1 cellular context compared by ENCODE assay signal in genomic region chr22:50134481-50134880, GRCh38.
TF ChIP-seq lines count a peak whose summit lies in the region.

No MANE protein-coding gene starts in this region.

TF ChIP-seq in H1, 55 proteins besides CTCF, POLR2A, EP300 and RAD21:
- TF ChIP-seq RNF2 (IDR thresholded peaks at IDR 0.05; ENCODE audit: borderline replicate concordance, low read depth, low read length, missing control alignments, poor library complexity, severe bottlenecking) (no peak), TAF7 (optimal IDR thresholded peaks at IDR 0.05; ENCODE audit: borderline replicate concordance, low read depth, low read length) (no peak), CHD1 (IDR thresholded peaks at IDR 0.05; ENCODE audit: low read depth, low read length) (no peak), E2F6 (IDR thresholded peaks at IDR 0.05) (no peak), SAP30 (IDR thresholded peaks at IDR 0.05; ENCODE audit: insufficient read depth, insufficient replicate concordance, low read length) (no peak), HDAC2 (IDR thresholded peaks at IDR 0.05; ENCODE audit: borderline replicate concordance in 1 of 2, low read depth in 2 of 2, low read length in 2 of 2) (no peak), BRCA1 (IDR thresholded peaks at IDR 0.05; ENCODE audit: low read depth, low read length) (no peak), SP2 (IDR thresholded peaks at IDR 0.05; ENCODE audit: low read length) (no peak), MAX (IDR thresholded peaks at IDR 0.05) (no peak), NANOG (IDR thresholded peaks at IDR 0.05; ENCODE audit: insufficient read depth, low read depth, low read length, poor library complexity, severe bottlenecking) (no peak), SIN3A (conservative IDR thresholded peaks at IDR 0.05 in 1 of 2, IDR thresholded peaks at IDR 0.05 in 1 of 2; ENCODE audit: low read depth in 1 of 2, low read length in 2 of 2) (no peak), PHF8 (conservative IDR thresholded peaks at IDR 0.05; ENCODE audit: low read depth, low read length) (no peak), HDAC6 (IDR thresholded peaks at IDR 0.05; ENCODE audit: low read depth, low read length) (no peak), GTF2F1 (IDR thresholded peaks at IDR 0.05; ENCODE audit: borderline replicate concordance, low read depth, low read length) (no peak), TCF12 (IDR thresholded peaks at IDR 0.05; ENCODE audit: low read depth, low read length) (no peak), TEAD4 (IDR thresholded peaks at IDR 0.05; ENCODE audit: low read depth, low read length) (no peak), SIX5 (IDR thresholded peaks at IDR 0.05; ENCODE audit: low read depth, low read length) (no peak), SIRT6 (IDR thresholded peaks at IDR 0.05; ENCODE audit: low read length) (no peak), EZH2 (IDR thresholded peaks at IDR 0.05; ENCODE audit: low read depth, low read length, severe bottlenecking) (no peak)
TF ChIP-seq in H1: peak in this region for 0.
